ENCODE assay signal across 8 cellular contexts in genomic region chr19:17215125-17215971, GRCh38.
DNase-seq lines count a peak whose midpoint lies in the region; ATAC-seq and TF ChIP-seq lines count a peak whose summit lies in the region.

USE1 (plus strand) TSS chr19:17215357; CDS start chr19:17215406, 49 bp downstream.

- DNase-seq in NCI-H2081 (lab: John Stamatoyannopoulos, UW) (peak; percentile 92), T1000 (lab: John Stamatoyannopoulos, UW) (peak; percentile 75), astrocyte of the hippocampus (ENCODE audit: low read depth, low spot score) (peak; percentile 95), hippocampal formation (lab: John Stamatoyannopoulos, UW) (peak; percentile 87 to 88), retinal pigment epithelial cell (ENCODE audit: low read depth) (peak; percentile 64), OCI-M2 (lab: John Stamatoyannopoulos, UW; ENCODE audit: unreplicated experiment) (no peak)

- ATAC-seq in HG02884 (IDR thresholded peaks at IDR 0.05; ENCODE audit: unreplicated experiment) = peak; percentile 76

- peak within 1 kb of the TSS; percentile 77 for H3K4me3 ChIP-seq in GM12875 (ENCODE audit: low read depth, low read length)
- H3K4me3 ChIP-seq in retinal pigment epithelial cell (ENCODE audit: low read length) = peak within 1 kb of the TSS; percentile 73

- TF ChIP-seq CTCF in GM12875 (IDR thresholded peaks at IDR 0.05; ENCODE audit: borderline replicate concordance, insufficient read depth, low read depth, low read length) (no peak), retinal pigment epithelial cell (conservative IDR thresholded peaks at IDR 0.05; ENCODE audit: low read depth, low read length) (no peak)
